ENCODE assay signal across 1 cellular context in the genomic region with DNA sequence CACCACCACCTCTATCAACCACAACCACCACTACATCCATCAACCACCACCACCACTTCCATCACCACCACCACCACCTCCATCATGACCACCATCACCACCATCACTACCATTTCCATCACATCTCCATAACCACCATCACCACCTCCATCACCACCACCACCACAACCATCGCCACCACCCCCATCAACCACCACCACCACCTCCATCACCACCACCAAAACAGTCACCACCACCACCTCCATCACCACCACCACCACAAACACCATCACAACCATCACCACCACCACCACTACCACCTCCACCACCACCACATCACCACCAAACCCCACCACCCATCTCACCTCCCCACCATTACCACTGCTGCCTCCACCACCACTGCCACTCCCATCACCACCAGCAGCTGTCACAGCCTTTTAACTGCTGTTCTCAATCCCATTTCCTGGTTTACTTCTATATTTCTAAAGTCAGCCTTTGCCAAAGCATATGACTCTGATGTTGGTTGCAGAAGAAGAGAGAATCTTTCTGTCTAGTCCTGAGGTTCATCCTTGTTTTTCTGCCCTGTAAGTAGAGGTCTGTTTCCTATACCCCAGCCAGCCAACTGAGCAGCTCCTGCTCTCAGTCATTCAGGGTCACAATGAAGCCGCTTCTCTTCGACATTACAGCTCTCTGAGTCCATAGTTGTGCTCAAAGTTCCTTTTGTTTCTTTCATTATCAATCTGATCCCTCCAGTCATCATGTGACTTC.
TF ChIP-seq lines count a peak whose summit lies in the region.

No MANE protein-coding gene starts in this region.

TF ChIP-seq in GM12878, 131 proteins besides CTCF, POLR2A, EP300 and RAD21:
- no peak for TF ChIP-seq CREB1 (IDR thresholded peaks at IDR 0.05; ENCODE audit: low read depth)
- 0 out of 2 replicates have a peak, but pooled peaks have one; percentile 31 for TF ChIP-seq FOXK2 (IDR thresholded peaks at IDR 0.05)
- TF ChIP-seq, protein P1, sequence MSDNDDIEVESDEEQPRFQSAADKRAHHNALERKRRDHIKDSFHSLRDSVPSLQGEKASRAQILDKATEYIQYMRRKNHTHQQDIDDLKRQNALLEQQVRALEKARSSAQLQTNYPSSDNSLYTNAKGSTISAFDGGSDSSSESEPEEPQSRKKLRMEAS (IDR thresholded peaks at IDR 0.05; ENCODE audit: low read depth, low read length) = no peak
